ENCODE assay signal across 8 cellular contexts in the genomic region with DNA sequence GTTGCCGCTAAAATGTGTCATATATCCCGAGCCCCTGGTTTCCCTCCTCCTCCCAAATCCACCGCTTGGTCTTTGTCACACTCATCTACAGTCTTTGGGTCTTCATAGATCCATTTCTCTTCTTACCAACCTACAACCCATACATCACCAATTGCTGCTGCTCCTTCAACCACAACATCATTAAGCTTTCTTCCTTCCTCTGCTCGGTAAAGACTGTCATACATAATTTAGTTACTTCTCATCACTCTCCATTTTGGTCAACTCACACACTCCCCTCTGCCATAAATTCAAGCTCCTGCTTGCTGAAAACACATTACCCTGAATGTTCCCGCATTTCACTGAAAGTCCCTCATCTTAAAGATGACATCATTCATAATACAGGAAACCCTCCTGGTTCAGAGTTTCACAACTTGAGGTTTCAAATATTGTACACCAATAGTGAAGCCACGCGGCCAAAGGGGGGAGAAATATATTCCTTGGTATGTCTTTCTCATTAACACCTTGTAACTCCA. TPM values are rescaled to one million over a fixed set of nuclear protein-coding genes. Genes with fewer than 3 reads are reported as not detected.
DNase-seq lines count a peak whose midpoint lies in the region; ATAC-seq and TF ChIP-seq lines count a peak whose summit lies in the region.

No MANE protein-coding gene starts in this region.

- no peak overlapping the region for H2AFZ ChIP-seq in mesenchymal stem cell (ENCODE audit: low read depth, low read length)

- H3K18ac ChIP-seq in mesenchymal stem cell (ENCODE audit: low read depth in 1 of 2, low read length in 2 of 2), result no peak overlapping the region

- ATAC-seq in GM18511 (IDR thresholded peaks at IDR 0.05; ENCODE audit: unreplicated experiment), result peak; percentile 25
- peak; percentile 10 for ATAC-seq in HG02759 (IDR thresholded peaks at IDR 0.05; ENCODE audit: unreplicated experiment)

- no peak overlapping the region for H2BK120ac ChIP-seq in mesenchymal stem cell (ENCODE audit: low read depth, low read length)

- H3K4me3 ChIP-seq in Peyer's patch, result no peak overlapping the region
- H3K4me3 ChIP-seq in mesenchymal stem cell (ENCODE audit: insufficient read depth in 1 of 2, low read depth in 1 of 2, low read length in 2 of 2), result no peak overlapping the region

- no peak for TF ChIP-seq POLR2A in Peyer's patch (IDR thresholded peaks at IDR 0.05)

- no peak overlapping the region for H2BK5ac ChIP-seq in mesenchymal stem cell (ENCODE audit: low read depth, low read length, poor library complexity, severe bottlenecking)

- H4K91ac ChIP-seq in mesenchymal stem cell (ENCODE audit: low read length), result no peak overlapping the region

- WGBS in mesenchymal stem cell, result 87% methylated on average over 5 of the region's 7 CpGs

- TF ChIP-seq CTCF in Peyer's patch (IDR thresholded peaks at IDR 0.05), result no peak

- no peak overlapping the region for H3K14ac ChIP-seq in mesenchymal stem cell (ENCODE audit: low read length in 2 of 2)

- no peak overlapping the region for H3K9ac ChIP-seq in mesenchymal stem cell (ENCODE audit: low read length)

- peaks cover 12% of the 10 kb centered on the region for H3K79me1 ChIP-seq in mesenchymal stem cell (replicated peaks; ENCODE audit: low read length, poor library complexity, severe bottlenecking)

- no peak overlapping the region for H3K4ac ChIP-seq in mesenchymal stem cell (ENCODE audit: low read depth in 1 of 2, low read length in 2 of 2)

- H3K4me2 ChIP-seq in mesenchymal stem cell (ENCODE audit: low read length, poor library complexity, severe bottlenecking), result no peak overlapping the region

- DNase-seq in Peyer's patch (peak in 1 of 3 donors; percentile 27), mesenchymal stem cell (peak; percentile 12), hippocampal formation (lab: John Stamatoyannopoulos, UW) (no peak), dedifferentiated amniotic fluid mesenchymal stem cell (ENCODE audit: extremely low spot score) (no peak), foreskin melanocyte (no peak), NCI-H69 (lab: John Stamatoyannopoulos, UW) (no peak)

- H2AK5ac ChIP-seq in mesenchymal stem cell (ENCODE audit: low read length, severe bottlenecking), result no peak overlapping the region

- H3K4me1 ChIP-seq in Peyer's patch (peaks cover 0 to 12% (median 8%) of the 10 kb centered on the region in 4 donors), mesenchymal stem cell (ENCODE audit: control insufficient read depth, insufficient read depth, low read depth, low read length) (peaks cover 16% of the 10 kb centered on the region)

- H2BK15ac ChIP-seq in mesenchymal stem cell (ENCODE audit: low read depth, poor library complexity, severe bottlenecking), result no peak overlapping the region

- no peak overlapping the region for H4K8ac ChIP-seq in mesenchymal stem cell (ENCODE audit: low read length)

- no peak overlapping the region for H3K23ac ChIP-seq in mesenchymal stem cell (ENCODE audit: low read length in 2 of 2)

- H3K27me3 ChIP-seq in Peyer's patch (no peaks in the 10 kb centered on the region), mesenchymal stem cell (ENCODE audit: control insufficient read depth in 1 of 2, insufficient read depth in 1 of 2, low read length in 2 of 2) (peaks cover 0 to 4% of the 10 kb centered on the region in 2 experiments)

- H2BK12ac ChIP-seq in mesenchymal stem cell (ENCODE audit: low read length in 2 of 2), result no peak overlapping the region

- H3K9me3 ChIP-seq in Peyer's patch (no peaks in the 10 kb centered on the region), mesenchymal stem cell (ENCODE audit: control insufficient read depth, low read length) (no peaks in the 10 kb centered on the region)

- peaks cover 0 to 11% (median 0%) of the 10 kb centered on the region in 3 donors for H3K36me3 ChIP-seq in Peyer's patch
- H3K36me3 ChIP-seq in mesenchymal stem cell (ENCODE audit: control insufficient read depth in 1 of 2, insufficient read depth in 2 of 2, low read depth in 1 of 2, low read length in 2 of 2), result peaks cover 13 to 15% of the 10 kb centered on the region in 2 experiments

- H3K27ac ChIP-seq in Peyer's patch (peak overlapping the region; percentile 56 to 97 (median 92)), mesenchymal stem cell (ENCODE audit: low read length, poor library complexity, severe bottlenecking) (no peak overlapping the region)

RNA-seq across cellular contexts. Expression of gene DCTD, which starts 1.7 kb away (rescaled TPM):
- total RNA-seq in Peyer's patch, result 10 to 100 TPM; 21.7 to 42.1 (median 28.4) TPM
- 129 TPM for polyA plus RNA-seq in mesenchymal stem cell (2013, experiment 1 of 2)
- 133 TPM for polyA plus RNA-seq in mesenchymal stem cell (2013, experiment 2 of 2)
